Comparison of ENCODE assay signal across 7 cellular contexts in genomic region chr14:24271134-24271833, GRCh38. TPM values are rescaled to one million over a fixed set of nuclear protein-coding genes. Genes with fewer than 3 reads are reported as not detected.
DNase-seq lines count a peak whose midpoint lies in the region; ATAC-seq and TF ChIP-seq lines count a peak whose summit lies in the region.

Gene RABGGTA, minus strand, starts transcription at chr14:24271597. Its CDS starts 482 bp downstream, at chr14:24271115.

- no peaks in the 10 kb centered on the region for H3K9me3 ChIP-seq in sigmoid colon

- in situ Hi-C loops in astrocyte of the spinal cord (cut with HindIII; ENCODE audit: low sequenced_read_pairs), result no loop called here

- TF ChIP-seq CTCF in astrocyte of the spinal cord (IDR thresholded peaks at IDR 0.05; ENCODE audit: low read depth, low read length), result peak; percentile 73
- TF ChIP-seq CTCF in sigmoid colon (IDR thresholded peaks at IDR 0.05), result peak; percentile 33 to 78 (median 43)

- H3K27me3 ChIP-seq in sigmoid colon, result no peaks in the 10 kb centered on the region

- peak; percentile 39 for ATAC-seq in GM18508 (IDR thresholded peaks at IDR 0.05; ENCODE audit: insufficient read depth, unreplicated experiment)
- ATAC-seq in HG02981 (IDR thresholded peaks at IDR 0.05; ENCODE audit: unreplicated experiment), result peak; percentile 82

- H3K36me3 ChIP-seq in sigmoid colon, result peaks cover 0 to 29% (median 0%) of the 10 kb centered on the region in 4 donors

- WGBS in sigmoid colon, 2 donors, result 0 to 1% methylated on average over 61 of the region's 61 CpGs

- H3K4me1 ChIP-seq in sigmoid colon, result peaks cover 0 to 10% (median 7%) of the 10 kb centered on the region in 4 donors

- peak; percentile 15 to 31 for TF ChIP-seq POLR2A in sigmoid colon (IDR thresholded peaks at IDR 0.05)

- H3K4me3 ChIP-seq in astrocyte of the spinal cord (ENCODE audit: low read depth, low read length) (peak within 1 kb of the TSS; percentile 93), sigmoid colon (peak within 1 kb of the TSS; percentile 75 to 96 (median 82))

- peak within 1 kb of the TSS; percentile 94 to 99 (median 96) for H3K27ac ChIP-seq in sigmoid colon

- no peak for TF ChIP-seq EP300 in sigmoid colon (IDR thresholded peaks at IDR 0.05)

- intact Hi-C loops in sigmoid colon (cut with DNase I), result loop anchor here (1.0 kb wide), 1 partner anchor 28 kb away; no protein-coding TSS in a partner anchor

- DNase-seq in NCI-H2029 (lab: John Stamatoyannopoulos, UW) (peak; percentile 91), T1000 (lab: John Stamatoyannopoulos, UW) (peak; percentile 59), astrocyte of the spinal cord (ENCODE audit: low read depth, low spot score) (peak; percentile 86), iPS DF 19.7 (ENCODE audit: low read depth, low spot score) (peak; percentile 71), sigmoid colon (peak; percentile 91)

RNA-seq across cellular contexts. Expression of gene RABGGTA, which starts in this region (rescaled TPM):
- total RNA-seq in sigmoid colon, result 10 to 100 TPM; 14.0 to 25.2 (median 20.0) TPM
- polyA plus RNA-seq in sigmoid colon, result 10 to 100 TPM; 27.3 to 32.4 (median 31.9) TPM

Comparison
In these comparisons a context has a peak if more than half of its experiments do, and no peak if none do; other contexts are left out.
1. Peak in every context shown above with its lines: DNase-seq, ATAC-seq, H3K4me3 ChIP-seq and H3K27ac ChIP-seq.